Comparison of ENCODE assay signal across 8 cellular contexts in the genomic region with DNA sequence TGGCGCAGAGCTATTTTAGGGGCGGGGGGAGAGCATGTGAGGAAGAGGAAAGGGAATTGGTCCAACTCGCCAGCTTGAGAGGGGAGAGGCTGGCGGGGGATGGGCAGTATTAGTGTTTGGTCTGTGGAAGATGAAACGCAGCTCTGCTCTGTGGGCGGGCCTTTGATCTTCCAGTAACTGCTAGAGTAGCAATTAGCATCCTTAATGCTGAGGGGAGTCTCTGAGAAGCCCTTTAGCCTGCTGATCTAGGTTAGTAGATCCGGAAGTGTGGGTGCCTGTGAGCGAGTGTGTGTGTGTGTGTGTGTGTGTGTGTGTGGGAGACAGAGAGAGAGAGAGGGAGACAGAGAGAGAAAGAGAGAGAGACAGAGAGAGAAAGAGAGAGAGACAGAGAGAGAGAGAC.
DNase-seq lines count a peak whose midpoint lies in the region; ATAC-seq and TF ChIP-seq lines count a peak whose summit lies in the region.

No MANE protein-coding gene starts in this region.

- peaks cover 15 to 68% (median 26%) of the 10 kb centered on the region in 7 donors for H3K4me1 Mint-ChIP-seq in naive thymus-derived CD4-positive, alpha-beta T cell

- H3K4me3 ChIP-seq in coronary artery: peak overlapping the region; percentile 64
- peak overlapping the region; percentile 40 for H3K4me3 ChIP-seq in naive thymus-derived CD4-positive, alpha-beta T cell (ENCODE audit: low read length)

- peaks cover 16 to 30% of the 10 kb centered on the region in 2 donors for H3K4me1 ChIP-seq in naive thymus-derived CD4-positive, alpha-beta T cell (ENCODE audit: control insufficient read depth in 2 of 2, insufficient read depth in 2 of 2, low read length in 2 of 2)

- no peak overlapping the region for H3K27ac ChIP-seq in coronary artery
- no peak overlapping the region for H3K27ac ChIP-seq in naive thymus-derived CD4-positive, alpha-beta T cell (ENCODE audit: low read depth, low read length)

- no peaks in the 10 kb centered on the region for H3K9me3 ChIP-seq in naive thymus-derived CD4-positive, alpha-beta T cell (ENCODE audit: control insufficient read depth in 2 of 3, low read length in 3 of 3)

- CTCF ChIA-PET in naive thymus-derived CD4-positive, alpha-beta T cell (lab: Charles Lee): interaction anchor here (1.5 to 2.5 kb wide), 2 partner anchors 9 to 21 kb away, joined by 3 to 9 read pairs; no protein-coding TSS in a partner anchor

- no peak for TF ChIP-seq CTCF in coronary artery (IDR thresholded peaks at IDR 0.05)

- peak overlapping the region; percentile 63 to 96 (median 91) for H3K27ac Mint-ChIP-seq in naive thymus-derived CD4-positive, alpha-beta T cell

- peaks cover 0 to 3% (median 0%) of the 10 kb centered on the region in 5 donors for H3K36me3 Mint-ChIP-seq in naive thymus-derived CD4-positive, alpha-beta T cell

- H3K4me3 Mint-ChIP-seq in naive thymus-derived CD4-positive, alpha-beta T cell: peak overlapping the region; percentile 70 to 87 (median 75)

- POLR2A ChIA-PET in naive thymus-derived CD4-positive, alpha-beta T cell (lab: Charles Lee): interaction anchor here (0.7 to 3.9 kb wide), 4 partner anchors 11 to 15 kb away, joined by 3 to 29 read pairs (median 7); no protein-coding TSS in a partner anchor

- H3K27me3 Mint-ChIP-seq in naive thymus-derived CD4-positive, alpha-beta T cell: peaks cover 0 to 2% (median 0%) of the 10 kb centered on the region in 5 donors

- ATAC-seq in naive thymus-derived CD4-positive, alpha-beta T cell: peak; percentile 95

- H3K36me3 ChIP-seq in naive thymus-derived CD4-positive, alpha-beta T cell (ENCODE audit: control insufficient read depth in 2 of 3, insufficient read depth in 3 of 3, low read length in 3 of 3): no peaks in the 10 kb centered on the region

- peaks cover 0 to 4% (median 2%) of the 10 kb centered on the region in 11 donors for H3K9me3 Mint-ChIP-seq in naive thymus-derived CD4-positive, alpha-beta T cell

- DNase-seq in AG08396 (ENCODE audit: low spot score) (peak; percentile 18), NAMALWA (ENCODE audit: low spot score) (peak; percentile 76), coronary artery (ENCODE audit: low spot score) (no peak), HUDEP-2 (lab: John Stamatoyannopoulos, UW; ENCODE audit: unreplicated experiment in 76 of 76) (no peak), NOMO-1 treated with DMSO at 0.1 percent for 48 hours (lab: John Stamatoyannopoulos, UW; ENCODE audit: unreplicated experiment) (no peak)
- DNase-seq in activated CD4-positive, alpha-beta T cell treated with anti-CD3 and anti-CD28 coated beads for 1 hour: peak; percentile 61
- DNase-seq in naive thymus-derived CD4-positive, alpha-beta T cell: peak; percentile 29 to 83 (median 75)
- peak; percentile 20 to 79 (median 67) for DNase-seq in stimulated activated naive CD4-positive, alpha-beta T cell (lab: John Stamatoyannopoulos, UW)

- H3K27me3 ChIP-seq in naive thymus-derived CD4-positive, alpha-beta T cell (ENCODE audit: control insufficient read depth in 2 of 2, insufficient read depth in 2 of 2, low read length in 2 of 2): no peaks in the 10 kb centered on the region

- intact Hi-C loops in naive thymus-derived CD4-positive, alpha-beta T cell (cut with micrococcal nuclease): loop anchor here (1.0 to 5.0 kb wide), 3 partner anchors 11 to 58 kb away; no protein-coding TSS in a partner anchor

Comparison
In these comparisons a context has a peak if more than half of its experiments do, and no peak if none do; other contexts are left out.
1. DNase-seq: peak in AG08396 (single experiment), NAMALWA (single experiment), activated CD4-positive, alpha-beta T cell treated with anti-CD3 and anti-CD28 coated beads for 1 hour (single experiment), naive thymus-derived CD4-positive, alpha-beta T cell (9 of 9) and stimulated activated naive CD4-positive, alpha-beta T cell (6 of 6); none in coronary artery (single experiment), HUDEP-2 (0 of 76) and NOMO-1 treated with DMSO at 0.1 percent for 48 hours (single experiment).